In genomic region chr11:119726150-119726553, GRCh38 we compare ENCODE assay signal across 12 cellular contexts. TPM values are rescaled to one million over a fixed set of nuclear protein-coding genes. Genes with fewer than 3 reads are reported as not detected.
A peak's percentile ranks its signal among the peaks of the same experiment; 100 is the strongest.
DNase-seq lines count a peak whose midpoint lies in the region; ATAC-seq and TF ChIP-seq lines count a peak whose summit lies in the region.
"Had no signal": no experiment of that assay in that cellular context is flagged by ENCODE, and none has a peak within 500 bp of the region (broad histone marks: within the 10 kb centered on the region; RNA-seq: fewer than 3 reads in every experiment).

No MANE protein-coding gene starts in this region.

- no peak overlapping the region for H4K12ac ChIP-seq in trophoblast cell (ENCODE audit: low read depth, low read length)

- H3K27ac Mint-ChIP-seq in T-cell (no peak overlapping the region), glutamatergic neuron (ENCODE audit: unreplicated experiment) (no peak overlapping the region)
- H3K27ac Mint-ChIP-seq: activated CD4-positive, alpha-beta memory T cell treated with anti-CD3 and anti-CD28 coated beads, Interleukin-2, amount 10 ng/mL, durations not matched to agents 7 days and 5 days; activated naive CD4-positive, alpha-beta T cell treated with anti-CD3 and anti-CD28 coated beads, Interleukin-2, amount 50 U/mL, for 24 hours; dendritic cell treated with granulocyte-macrophage colony-stimulating factor and Interleukin-4, amounts not matched to agents 40 ng/mL and 50 ng/mL, for 4 days had no signal

- peaks cover 11% of the 10 kb centered on the region for H3K79me2 ChIP-seq in trophoblast cell (ENCODE audit: control insufficient read depth, insufficient read depth, low read length, poor library complexity)

- peak overlapping the region; percentile 90 for H3K4me3 ChIP-seq in HUES6 (ENCODE audit: low read depth, low read length)
- no peak overlapping the region for H3K4me3 ChIP-seq in trophoblast cell (ENCODE audit: low read depth, low read length)
- H3K4me3 ChIP-seq: lung had no signal

- H3K9ac ChIP-seq in HUES6 (ENCODE audit: low read length) = no peak overlapping the region
- H3K9ac ChIP-seq in trophoblast cell (ENCODE audit: low read length) = no peak overlapping the region

- H3K9me3 ChIP-seq in HUES6 (ENCODE audit: control insufficient read depth, insufficient read depth, low read depth, low read length) (no peaks in the 10 kb centered on the region), trophoblast cell (ENCODE audit: insufficient read depth, low read depth, low read length) (no peaks in the 10 kb centered on the region)

- H2BK5ac ChIP-seq in trophoblast cell (ENCODE audit: low read depth, low read length, poor library complexity) = no peak overlapping the region

- H3K14ac ChIP-seq in trophoblast cell (ENCODE audit: low read length) = no peak overlapping the region

- peaks cover 11 to 16% of the 10 kb centered on the region in 2 donors for H3K27me3 Mint-ChIP-seq in T-cell
- peaks cover 10% of the 10 kb centered on the region for H3K27me3 Mint-ChIP-seq in glutamatergic neuron (ENCODE audit: unreplicated experiment)

- H3K27ac ChIP-seq in HUES6 (ENCODE audit: low read depth, low read length) (no peak overlapping the region), trophoblast cell (ENCODE audit: low read depth, low read length) (no peak overlapping the region)

- peaks cover 8% of the 10 kb centered on the region for H3K79me1 ChIP-seq in trophoblast cell (ENCODE audit: low read length)

- DNase-seq in T-cell (no peak), glutamatergic neuron (no peak), trophoblast cell (no peak), HCEC 1CT (no peak)
- no peak for DNase-seq in activated CD4-positive, alpha-beta T cell treated with anti-CD3 and anti-CD28 coated beads for 1 hour
- DNase-seq: activated CD4-positive, alpha-beta memory T cell treated with anti-CD3 and anti-CD28 coated beads, Interleukin-2, amount 10 ng/mL, durations not matched to agents 7 days and 5 days; head of caudate nucleus had no signal

- H3K4me1 ChIP-seq in HUES6 (ENCODE audit: control insufficient read depth, insufficient read depth, low read length) (peaks cover 59% of the 10 kb centered on the region), trophoblast cell (ENCODE audit: control insufficient read depth in 1 of 2, insufficient read depth in 2 of 2, low read length in 2 of 2) (peaks cover 13 to 25% of the 10 kb centered on the region in 2 experiments)

- H3K27me3 ChIP-seq in HUES6 (ENCODE audit: control insufficient read depth, insufficient read depth, low read length) (peaks cover 11% of the 10 kb centered on the region), trophoblast cell (ENCODE audit: insufficient read depth, low read length) (no peaks in the 10 kb centered on the region)

- no peak overlapping the region for H2BK12ac ChIP-seq in trophoblast cell (ENCODE audit: low read length)

- H3K9me3 Mint-ChIP-seq in T-cell (no peaks in the 10 kb centered on the region), glutamatergic neuron (ENCODE audit: unreplicated experiment) (peaks cover 9% of the 10 kb centered on the region)
- H3K9me3 Mint-ChIP-seq: activated CD4-positive, alpha-beta memory T cell treated with anti-CD3 and anti-CD28 coated beads, Interleukin-2, amount 10 ng/mL, durations not matched to agents 7 days and 5 days; activated naive CD4-positive, alpha-beta T cell treated with anti-CD3 and anti-CD28 coated beads, Interleukin-2, amount 50 U/mL, for 24 hours; dendritic cell treated with granulocyte-macrophage colony-stimulating factor and Interleukin-4, amounts not matched to agents 40 ng/mL and 50 ng/mL, for 4 days had no signal

- no peak overlapping the region for H3K4ac ChIP-seq in trophoblast cell (ENCODE audit: low read depth, low read length)

- WGBS in trophoblast cell (ENCODE audit: extremely low coverage, insufficient coverage, insufficient read length) = no CpG with 5 or more reads among the region's 6 CpGs

- no peak overlapping the region for H4K8ac ChIP-seq in trophoblast cell (ENCODE audit: low read depth, low read length)

- TF ChIP-seq CTCF in glutamatergic neuron (IDR thresholded peaks at IDR 0.05; ENCODE audit: partially characterized antibody, unreplicated experiment) = no peak

- H2BK120ac ChIP-seq in trophoblast cell (ENCODE audit: insufficient read depth, low read length, poor library complexity) = no peak overlapping the region

- H3K23ac ChIP-seq in trophoblast cell (ENCODE audit: low read length) = no peak overlapping the region

- H3K4me3 Mint-ChIP-seq in T-cell = peak overlapping the region in 2 of 3 donors; percentile 34 to 79
- peak overlapping the region; percentile 86 for H3K4me3 Mint-ChIP-seq in glutamatergic neuron (ENCODE audit: unreplicated experiment)
- H3K4me3 Mint-ChIP-seq: activated CD4-positive, alpha-beta memory T cell treated with anti-CD3 and anti-CD28 coated beads, Interleukin-2, amount 10 ng/mL, durations not matched to agents 7 days and 5 days had no signal

- ATAC-seq in T-cell (replicated peaks in 1 of 4) (no peak), HG02759 (IDR thresholded peaks at IDR 0.05; ENCODE audit: unreplicated experiment) (no peak)

- CTCF ChIA-PET in T-cell (lab: Charles Lee) = interaction anchor here in 1 of 2 donors (0.7 kb wide), 1 partner anchor 17 kb away, joined by 3 read pairs; no protein-coding TSS in a partner anchor

- peak overlapping the region; percentile 16 for H3K4me2 ChIP-seq in trophoblast cell (ENCODE audit: low read length)

- H3K36me3 Mint-ChIP-seq in T-cell = no peaks in the 10 kb centered on the region
- no peaks in the 10 kb centered on the region for H3K36me3 Mint-ChIP-seq in glutamatergic neuron (ENCODE audit: unreplicated experiment)

- no peak overlapping the region for H4K91ac ChIP-seq in trophoblast cell (ENCODE audit: low read depth, low read length)

- H2AFZ ChIP-seq in trophoblast cell (ENCODE audit: insufficient read depth, low read length, poor library complexity) = no peak overlapping the region

- H3K18ac ChIP-seq in trophoblast cell (ENCODE audit: low read length) = no peak overlapping the region

- POLR2A ChIA-PET in T-cell (lab: Charles Lee) = no interaction called here

- H3K36me3 ChIP-seq in HUES6 (ENCODE audit: control insufficient read depth, insufficient read depth, low read length) (no peaks in the 10 kb centered on the region), trophoblast cell (ENCODE audit: control insufficient read depth in 1 of 2, insufficient read depth in 2 of 2, low read length in 2 of 2) (no peaks in the 10 kb centered on the region)

- no peak overlapping the region for H2AK5ac ChIP-seq in trophoblast cell (ENCODE audit: low read length)

- H3K4me1 Mint-ChIP-seq in T-cell = peaks cover 12 to 22% (median 14%) of the 10 kb centered on the region in 3 donors
- H3K4me1 Mint-ChIP-seq in glutamatergic neuron (ENCODE audit: low read depth, unreplicated experiment) = peaks cover 35% of the 10 kb centered on the region

RNA-seq across cellular contexts. Expression of gene NECTIN1, which starts 2.8 kb away (rescaled TPM):
- total RNA-seq in T-cell = 1 to 10 TPM; 1.8 to 3.5 (median 3.1) TPM
- total RNA-seq in glutamatergic neuron (ENCODE audit: unreplicated experiment) = 26.0 TPM
- 16.6 and 16.8 TPM in 2 replicates for polyA plus RNA-seq in trophoblast cell (2013)
